ENCODE assay signal across 8 cellular contexts in genomic region chr5:129852747-129853352, GRCh38. TPM values are rescaled to one million over a fixed set of nuclear protein-coding genes. Genes with fewer than 3 reads are reported as not detected.
DNase-seq lines count a peak whose midpoint lies in the region; ATAC-seq and TF ChIP-seq lines count a peak whose summit lies in the region.

No MANE protein-coding gene starts in this region.

- no peak overlapping the region for H3K4me2 ChIP-seq in trophoblast cell (ENCODE audit: low read length)

- TF ChIP-seq CTCF in RWPE1 (conservative IDR thresholded peaks at IDR 0.05; ENCODE audit: low read depth): peak; percentile 99

- H2AFZ ChIP-seq in trophoblast cell (ENCODE audit: insufficient read depth, low read length, poor library complexity): no peak overlapping the region

- H2BK12ac ChIP-seq in trophoblast cell (ENCODE audit: low read length): no peak overlapping the region

- no peak overlapping the region for H3K18ac ChIP-seq in trophoblast cell (ENCODE audit: low read length)

- peak; percentile 58 for DNase-seq in DMS53 treated with DMSO at 0.1 percent for 48 hours (lab: John Stamatoyannopoulos, UW; ENCODE audit: unreplicated experiment)
- peak; percentile 69 for DNase-seq in HK-2 (ENCODE audit: unreplicated experiment)
- DNase-seq in RWPE1 (ENCODE audit: low spot score): peak; percentile 84
- peak; percentile 38 for DNase-seq in activated gamma-delta T cell treated with anti-CD3 and anti-CD28 coated beads, Interleukin-2, amount 50 U/mL, for 16 hours (ENCODE audit: low read depth)
- peak; percentile 45 for DNase-seq in glomerular endothelial cell (ENCODE audit: extremely low read depth, low read depth, low spot score)
- DNase-seq in trophoblast cell: peak; percentile 45 to 86
- peak; percentile 69 for DNase-seq in ureter (ENCODE audit: low spot score)

- peak; percentile 94 for ATAC-seq in GM21360 (IDR thresholded peaks at IDR 0.05; ENCODE audit: unreplicated experiment)

- no peak overlapping the region for H4K12ac ChIP-seq in trophoblast cell (ENCODE audit: low read depth, low read length)

- no peaks in the 10 kb centered on the region for H3K27me3 ChIP-seq in trophoblast cell (ENCODE audit: insufficient read depth, low read length)

- H3K79me2 ChIP-seq in trophoblast cell (ENCODE audit: control insufficient read depth, insufficient read depth, low read length, poor library complexity): no peaks in the 10 kb centered on the region

- POLR2A ChIA-PET in RWPE1 (lab: Yijun Ruan, JAX; ENCODE audit: low non-redundant PET): interaction anchor here (0.6 kb wide), 1 partner anchor 58 kb away, joined by 7 read pairs; no protein-coding TSS in a partner anchor

- no peak overlapping the region for H2BK5ac ChIP-seq in trophoblast cell (ENCODE audit: low read depth, low read length, poor library complexity)

- H3K36me3 ChIP-seq in trophoblast cell (ENCODE audit: control insufficient read depth in 1 of 2, insufficient read depth in 2 of 2, low read length in 2 of 2): no peaks in the 10 kb centered on the region

- CTCF ChIA-PET in RWPE1 (lab: Yijun Ruan, JAX): interaction anchor here (0.5 to 6.2 kb wide), 16 partner anchors 8 to 1289 kb away, joined by 3 to 78 read pairs (median 3); no protein-coding TSS in a partner anchor

- no peak overlapping the region for H2BK120ac ChIP-seq in trophoblast cell (ENCODE audit: insufficient read depth, low read length, poor library complexity)

- no peak overlapping the region for H3K4me3 ChIP-seq in trophoblast cell (ENCODE audit: low read depth, low read length)

- H3K23ac ChIP-seq in trophoblast cell (ENCODE audit: low read length): no peak overlapping the region

- no peaks in the 10 kb centered on the region for H3K4me1 ChIP-seq in trophoblast cell (ENCODE audit: control insufficient read depth in 1 of 2, insufficient read depth in 2 of 2, low read length in 2 of 2)

- H3K27ac ChIP-seq in RWPE1 (no peak overlapping the region), trophoblast cell (ENCODE audit: low read depth, low read length) (no peak overlapping the region)

- H2AK5ac ChIP-seq in trophoblast cell (ENCODE audit: low read length): no peak overlapping the region

- H3K9me3 ChIP-seq in trophoblast cell (ENCODE audit: insufficient read depth, low read depth, low read length): no peaks in the 10 kb centered on the region

- no peaks in the 10 kb centered on the region for H3K79me1 ChIP-seq in trophoblast cell (ENCODE audit: low read length)

- H4K91ac ChIP-seq in trophoblast cell (ENCODE audit: low read depth, low read length): no peak overlapping the region

- H3K4ac ChIP-seq in trophoblast cell (ENCODE audit: low read depth, low read length): no peak overlapping the region

- no peak overlapping the region for H3K14ac ChIP-seq in trophoblast cell (ENCODE audit: low read length)

- no peak overlapping the region for H4K8ac ChIP-seq in trophoblast cell (ENCODE audit: low read depth, low read length)

- WGBS in trophoblast cell (ENCODE audit: extremely low coverage, insufficient coverage, insufficient read length): no CpG with 5 or more reads among the region's 6 CpGs

- H3K9ac ChIP-seq in trophoblast cell (ENCODE audit: low read length): no peak overlapping the region

RNA-seq across cellular contexts. Expression of gene CHSY3, which starts 51.4 kb away (rescaled TPM):
- 2.4 and 7.7 TPM in 2 replicates for total RNA-seq in glomerular endothelial cell
- polyA plus RNA-seq in trophoblast cell (2013): 1.4 and 1.5 TPM in 2 replicates
- total RNA-seq in ureter: 0.96 TPM
